11 cellular contexts compared by ENCODE assay signal in genomic region chr5:67014957-67015400, GRCh38.
DNase-seq lines count a peak whose midpoint lies in the region; ATAC-seq, FAIRE-seq and TF ChIP-seq lines count a peak whose summit lies in the region.
"Had no signal": no experiment of that assay in that cellular context is flagged by ENCODE, and none has a peak within 500 bp of the region (broad histone marks: within the 10 kb centered on the region; RNA-seq: fewer than 3 reads in every experiment).

No MANE protein-coding gene starts in this region.

- peak; percentile 11 for FAIRE-seq in GM19239 (lab: Jason Lieb, UNC)

- TF ChIP-seq CTCF in body of pancreas (IDR thresholded peaks at IDR 0.05) (no peak), left ventricle myocardium inferior (IDR thresholded peaks at IDR 0.05; ENCODE audit: borderline replicate concordance) (no peak), retinal pigment epithelial cell (conservative IDR thresholded peaks at IDR 0.05; ENCODE audit: low read depth, low read length) (no peak)

- H3K27ac ChIP-seq in body of pancreas, result peak overlapping the region; percentile 17 to 58 (median 40)
- peak overlapping the region; percentile 73 for H3K27ac ChIP-seq in left ventricle myocardium inferior (replicated peaks)

- TF ChIP-seq POLR2A in body of pancreas (IDR thresholded peaks at IDR 0.05), result peak in 1 of 3 donors; percentile 9

- H3K4me3 ChIP-seq in body of pancreas, result no peak overlapping the region
- peak overlapping the region; percentile 58 for H3K4me3 ChIP-seq in left ventricle myocardium inferior
- H3K4me3 ChIP-seq in retinal pigment epithelial cell (ENCODE audit: low read length), result peak overlapping the region; percentile 19

- 4% methylated on average over 3 of the region's 3 CpGs for WGBS in body of pancreas, 2 donors

- H3K9me3 ChIP-seq in body of pancreas (no peaks in the 10 kb centered on the region), left ventricle myocardium inferior (replicated peaks) (no peaks in the 10 kb centered on the region)

- peak; percentile 48 for ATAC-seq in body of pancreas
- no peak for ATAC-seq in GM19328 (IDR thresholded peaks at IDR 0.05; ENCODE audit: unreplicated experiment)
- ATAC-seq in GM19455 (IDR thresholded peaks at IDR 0.05; ENCODE audit: unreplicated experiment), result no peak
- no peak for ATAC-seq in HG02981 (IDR thresholded peaks at IDR 0.05; ENCODE audit: unreplicated experiment)
- ATAC-seq: activated CD8-positive, alpha-beta memory T cell treated with anti-CD3 and anti-CD28 coated beads, Interleukin-2, amount 10 ng/mL, durations not matched to agents 7 days and 5 days had no signal

- intact Hi-C loops in body of pancreas (cut with DNase I), result no loop called here
- intact Hi-C loops in left ventricle myocardium inferior (cut with micrococcal nuclease), result loop anchor here (10.0 kb wide), 1 partner anchor 50 kb away; no protein-coding TSS in a partner anchor

- H3K27me3 ChIP-seq in body of pancreas, result no peaks in the 10 kb centered on the region
- H3K27me3 ChIP-seq in left ventricle myocardium inferior (ENCODE audit: low read depth), result no peaks in the 10 kb centered on the region

- no peak for DNase-seq in GM19239 (ENCODE audit: insufficient read length, low spot score)
- no peak for DNase-seq in body of pancreas
- DNase-seq in left ventricle myocardium inferior, result no peak
- peak; percentile 56 for DNase-seq in retinal pigment epithelial cell (ENCODE audit: low read depth)
- no peak for DNase-seq in GOT3 (lab: John Stamatoyannopoulos, UW)
- DNase-seq: activated CD8-positive, alpha-beta memory T cell treated with anti-CD3 and anti-CD28 coated beads, Interleukin-2, amount 10 ng/mL, durations not matched to agents 7 days and 5 days; C1 segment of cervical spinal cord; NCI-H526 treated with DMSO at 0.1 percent for 48 hours had no signal

- no peaks in the 10 kb centered on the region for H3K36me3 ChIP-seq in body of pancreas (replicated peaks in 1 of 2; ENCODE audit: insufficient read depth in 1 of 2, low read depth in 2 of 2)
- H3K36me3 ChIP-seq in left ventricle myocardium inferior, result no peaks in the 10 kb centered on the region

- H3K4me1 ChIP-seq in body of pancreas (peaks cover 29% of the 10 kb centered on the region), left ventricle myocardium inferior (peaks cover 83% of the 10 kb centered on the region)

Comparison
In these comparisons a context has a peak if more than half of its experiments do, and no peak if none do; other contexts are left out.
1. H3K4me3 ChIP-seq: peak in left ventricle myocardium inferior (single experiment) and retinal pigment epithelial cell (single experiment); none in body of pancreas (0 of 2).